ENCODE assay signal across 24 cellular contexts in the genomic region with DNA sequence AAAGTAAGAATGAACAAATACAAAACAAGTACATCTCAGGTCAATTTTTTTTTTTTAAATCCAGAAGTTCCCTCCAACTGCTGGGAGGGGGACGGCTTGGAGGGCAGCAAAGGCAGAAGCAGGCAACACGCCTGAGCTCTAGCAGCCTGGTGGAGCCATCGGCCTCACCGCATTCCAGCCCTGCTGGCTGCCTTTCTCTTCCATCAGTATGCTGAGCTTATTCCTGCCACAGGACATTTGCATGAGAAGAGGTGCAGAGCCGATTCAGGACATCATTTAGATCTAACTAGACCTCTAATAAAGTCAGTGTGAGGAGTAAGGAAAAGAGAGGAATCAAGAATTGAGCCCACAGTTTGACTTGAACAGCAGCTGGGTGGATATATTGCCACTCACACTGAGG.
"Had no signal": no experiment of that assay in that cellular context is flagged by ENCODE, and none has a peak within 500 bp of the region (broad histone marks: within the 10 kb centered on the region; RNA-seq: fewer than 3 reads in every experiment).

No MANE protein-coding gene starts in this region.

- H3K4me1 ChIP-seq: foreskin keratinocyte had no signal

- H3K27me3 Mint-ChIP-seq: activated T-helper 17 cell treated with anti-CD3 and anti-CD28 coated beads, Interleukin-2, amount 50 U/mL, for 72 hours; brain; stimulated activated naive CD8-positive, alpha-beta T cell treated with anti-CD3 and anti-CD28 coated beads, Interleukin-15, Interleukin-2, amounts not matched to agents 100 ng/mL and 50 ng/mL, for 24 hours; T-cell had no signal

- H3K27ac ChIP-seq: foreskin keratinocyte, hepatocyte, right lobe of liver, skin epidermis, thyroid gland, WERI-Rb-1 had no signal

- DNase-seq: activated T-cell treated with anti-CD3 and anti-CD28 coated beads, Interleukin-2, amount 50 U/mL, for 1 hour; aorta; caudate nucleus; dermis blood vessel endothelial cell; effector CD8-positive, alpha-beta T cell; foreskin keratinocyte; immature natural killer cell; kidney glomerular epithelial cell; left ventricle myocardium superior; mammary epithelial cell; mucosa of descending colon; occipital lobe; right lobe of liver; stimulated activated CD4-positive, alpha-beta T cell treated with anti-CD3 and anti-CD28 coated beads, Interleukin-1b, Interleukin-23, amount 100 ng/mL, for 48 hours; T-cell; thyroid gland; WERI-Rb-1 had no signal

- H3K4me3 Mint-ChIP-seq: activated T-helper 17 cell treated with anti-CD3 and anti-CD28 coated beads, Interleukin-2, amount 50 U/mL, for 72 hours; immature natural killer cell; stimulated activated naive CD8-positive, alpha-beta T cell treated with anti-CD3 and anti-CD28 coated beads, Interleukin-15, Interleukin-2, amounts not matched to agents 100 ng/mL and 50 ng/mL, for 24 hours; T-cell; T-helper 2 cell treated with Interferon-gamma antibody and Interleukin-4, amounts not matched to agents 5 μg/mL and 100 μg/mL, for 36 hours had no signal

- H3K27ac Mint-ChIP-seq: activated naive CD4-positive, alpha-beta T cell treated with anti-CD3 and anti-CD28 coated beads, Interleukin-2, amount 50 U/mL, for 72 hours; activated T-helper 17 cell treated with anti-CD3 and anti-CD28 coated beads, Interleukin-2, amount 50 U/mL, for 72 hours; stimulated activated naive CD8-positive, alpha-beta T cell treated with anti-CD3 and anti-CD28 coated beads, Interleukin-15, Interleukin-2, amounts not matched to agents 100 ng/mL and 50 ng/mL, for 24 hours; T-cell; T-helper 2 cell treated with Interferon-gamma antibody and Interleukin-4, amounts not matched to agents 5 μg/mL and 100 μg/mL, for 36 hours had no signal

- H3K9me3 Mint-ChIP-seq: activated naive CD4-positive, alpha-beta T cell treated with anti-CD3 and anti-CD28 coated beads, Interleukin-2, amount 50 U/mL, for 72 hours; activated T-helper 17 cell treated with anti-CD3 and anti-CD28 coated beads, Interleukin-2, amount 50 U/mL, for 72 hours; immature natural killer cell; stimulated activated naive CD8-positive, alpha-beta T cell treated with anti-CD3 and anti-CD28 coated beads, Interleukin-15, Interleukin-2, amounts not matched to agents 100 ng/mL and 50 ng/mL, for 24 hours; T-cell; T-helper 2 cell treated with Interferon-gamma antibody and Interleukin-4, amounts not matched to agents 5 μg/mL and 100 μg/mL, for 36 hours had no signal

- H3K27me3 ChIP-seq: foreskin keratinocyte, hepatocyte, right lobe of liver, thyroid gland had no signal

- H3K4me3 ChIP-seq: hepatocyte, mucosa of descending colon, right lobe of liver, skin epidermis, thyroid gland had no signal

- H3K36me3 Mint-ChIP-seq: activated naive CD4-positive, alpha-beta T cell treated with anti-CD3 and anti-CD28 coated beads, Interleukin-2, amount 50 U/mL, for 72 hours had no signal

- H3K4me2 ChIP-seq: hepatocyte had no signal

- H3K9me3 ChIP-seq: mucosa of descending colon, right lobe of liver, thyroid gland had no signal

- H2AFZ ChIP-seq: hepatocyte had no signal

- H3K36me3 ChIP-seq: right lobe of liver, thyroid gland had no signal

- ATAC-seq: activated naive CD4-positive, alpha-beta T cell treated with anti-CD3 and anti-CD28 coated beads, Interleukin-2, amount 50 U/mL, for 72 hours; activated T-helper 17 cell treated with anti-CD3 and anti-CD28 coated beads, Interleukin-2, amount 50 U/mL, for 72 hours; foreskin keratinocyte; left ventricle myocardium superior; mucosa of descending colon; right lobe of liver; T-cell had no signal
